In genomic region chr15:74213858-74214284, GRCh38 we compare ENCODE assay signal across 25 cellular contexts. TPM values are rescaled to one million over a fixed set of nuclear protein-coding genes. Genes with fewer than 3 reads are reported as not detected.
DNase-seq lines count a peak whose midpoint lies in the region; ATAC-seq, FAIRE-seq and TF ChIP-seq lines count a peak whose summit lies in the region.
"Had no signal": no experiment of that assay in that cellular context is flagged by ENCODE, and none has a peak within 500 bp of the region (broad histone marks: within the 10 kb centered on the region; RNA-seq: fewer than 3 reads in every experiment).

No MANE protein-coding gene starts in this region.

- no peak for FAIRE-seq in astrocyte (lab: Jason Lieb, UNC)
- FAIRE-seq: A204.1, H54 had no signal

- H3K4me1 ChIP-seq in cardiac muscle cell (ENCODE audit: low read depth) (peaks cover 47% of the 10 kb centered on the region), astrocyte (ENCODE audit: insufficient read depth, low read length) (peaks cover 40% of the 10 kb centered on the region), Karpas-422 (ENCODE audit: low read length) (peaks cover 3% of the 10 kb centered on the region; the same call in 1 of the 2 replicates)
- H3K4me1 ChIP-seq: lower lobe of right lung had no signal

- no peaks in the 10 kb centered on the region for H4K20me1 ChIP-seq in astrocyte (ENCODE audit: insufficient read depth, low read length)
- H4K20me1 ChIP-seq in Karpas-422 (ENCODE audit: insufficient read depth, low read depth, low read length): no peaks in the 10 kb centered on the region

- H3K4me2 ChIP-seq in astrocyte (ENCODE audit: low read length): no peak overlapping the region
- no peak overlapping the region for H3K4me2 ChIP-seq in Karpas-422 (ENCODE audit: low read depth, low read length, poor library complexity, severe bottlenecking)

- ATAC-seq in SK-N-SH treated with all-trans-retinoic acid at 6 μM for 48 hours: no peak
- ATAC-seq: heart left ventricle; lower lobe of right lung; stimulated activated naive B cell treated with anti-CD40 and anti-IgM and Interleukin-4, amounts not matched to agents 10 μg/mL and 1 μg/mL and 100 μg/mL, for 72 hours; T-helper 17 cell had no signal

- H3K36me3 ChIP-seq in cardiac muscle cell: no peaks in the 10 kb centered on the region
- no peaks in the 10 kb centered on the region for H3K36me3 ChIP-seq in astrocyte (ENCODE audit: insufficient read depth, low read length)
- H3K36me3 ChIP-seq in Karpas-422 (ENCODE audit: insufficient read depth, low read length): no peaks in the 10 kb centered on the region
- H3K36me3 ChIP-seq: heart left ventricle, lower lobe of right lung, thoracic aorta had no signal

- no peak overlapping the region for H3K9ac ChIP-seq in astrocyte (ENCODE audit: low read length)
- no peak overlapping the region for H3K9ac ChIP-seq in Karpas-422 (ENCODE audit: low read length)

- intact Hi-C loops in cardiac septum (cut with DNase I): no loop called here

- H3K79me2 ChIP-seq in astrocyte (ENCODE audit: insufficient read depth, low read length) (no peaks in the 10 kb centered on the region), Karpas-422 (ENCODE audit: low read length) (no peaks in the 10 kb centered on the region)

- no peaks in the 10 kb centered on the region for H3K36me3 Mint-ChIP-seq in astrocyte (ENCODE audit: low read depth, unreplicated experiment)
- H3K36me3 Mint-ChIP-seq: IgD-negative memory B cell had no signal

- peak overlapping the region; percentile 21 for H2AFZ ChIP-seq in astrocyte (ENCODE audit: low read depth, low read length)
- no peak overlapping the region for H2AFZ ChIP-seq in Karpas-422 (ENCODE audit: low read length)

- no peaks in the 10 kb centered on the region for H3K9me3 Mint-ChIP-seq in astrocyte (ENCODE audit: unreplicated experiment)
- H3K9me3 Mint-ChIP-seq: activated CD4-positive, alpha-beta T cell treated with anti-CD3 and anti-CD28 coated beads, Interleukin-2, amount 10 ng/mL, durations not matched to agents 7 days and 5 days; activated T-helper 1 cell treated with anti-CD3 and anti-CD28 coated beads, Interleukin-12 subunit alpha, Interleukin-12 subunit beta, Interleukin-2, Interleukin-4 antibody, amounts not matched to agents 30 ng/mL and 10 ng/mL and 1 ng/mL, durations not matched to agents 14 hours and 24 hours and 36 hours; stimulated activated naive B cell treated with anti-CD40 and anti-IgM and Interleukin-4, amounts not matched to agents 10 μg/mL and 1 μg/mL and 100 μg/mL, for 72 hours had no signal

- peaks cover 40% of the 10 kb centered on the region for H3K4me1 Mint-ChIP-seq in astrocyte (ENCODE audit: low read depth, unreplicated experiment)
- H3K4me1 Mint-ChIP-seq: IgD-negative memory B cell; stimulated activated naive B cell treated with anti-CD40 and anti-IgM and Interleukin-4, amounts not matched to agents 10 μg/mL and 1 μg/mL and 100 μg/mL, for 72 hours; T-helper 17 cell had no signal

- peaks cover 22% of the 10 kb centered on the region for H3K27me3 Mint-ChIP-seq in astrocyte (ENCODE audit: low read depth, unreplicated experiment)

- no peak overlapping the region for H3K27ac Mint-ChIP-seq in astrocyte (ENCODE audit: unreplicated experiment)
- H3K27ac Mint-ChIP-seq: activated CD4-positive, alpha-beta T cell treated with anti-CD3 and anti-CD28 coated beads, Interleukin-2, amount 10 ng/mL, durations not matched to agents 7 days and 5 days; activated T-helper 1 cell treated with anti-CD3 and anti-CD28 coated beads, Interleukin-12 subunit alpha, Interleukin-12 subunit beta, Interleukin-2, Interleukin-4 antibody, amounts not matched to agents 30 ng/mL and 10 ng/mL and 1 ng/mL, durations not matched to agents 14 hours and 24 hours and 36 hours; IgD-negative memory B cell; stimulated activated naive B cell treated with anti-CD40 and anti-IgM and Interleukin-4, amounts not matched to agents 10 μg/mL and 1 μg/mL and 100 μg/mL, for 72 hours; T-helper 17 cell had no signal

- no peak for DNase-seq in cardiac muscle cell (ENCODE audit: low read depth in 1 of 2, low spot score in 1 of 2)
- no peak for DNase-seq in cardiac septum (ENCODE audit: low spot score)
- no peak for DNase-seq in astrocyte (ENCODE audit: low read depth)
- peak; percentile 68 for DNase-seq in left kidney (ENCODE audit: low read depth, low spot score)
- no peak for DNase-seq in Karpas-422
- no peak for DNase-seq in NK-92 treated with Interleukin-12 subunit alpha and Interleukin-12 subunit beta, amount 100 ng/mL, for 24 hours (lab: John Stamatoyannopoulos, UW)
- no peak for DNase-seq in COR-L47 (lab: John Stamatoyannopoulos, UW)
- DNase-seq: activated CD4-positive, alpha-beta T cell treated with anti-CD3 and anti-CD28 coated beads, Interleukin-2, amount 10 ng/mL, durations not matched to agents 7 days and 5 days; activated naive CD4-positive, alpha-beta T cell treated with anti-CD3 and anti-CD28 coated beads, Interleukin-2, amount 50 U/mL, for 16 hours; central memory CD4-positive, alpha-beta T cell; dermis blood vessel endothelial cell; lower lobe of right lung; NCI-H187 treated with DMSO at 0.1 percent for 48 hours; occipital lobe; stimulated activated naive B cell treated with anti-CD40 and anti-IgM and Interleukin-4, amounts not matched to agents 10 μg/mL and 1 μg/mL and 100 μg/mL, for 72 hours; T-helper 17 cell had no signal

- H3K9me3 ChIP-seq in cardiac muscle cell (ENCODE audit: low read depth): no peaks in the 10 kb centered on the region
- H3K9me3 ChIP-seq in astrocyte (ENCODE audit: insufficient read depth, low read depth, low read length): no peaks in the 10 kb centered on the region
- H3K9me3 ChIP-seq in Karpas-422 (ENCODE audit: low read length): no peaks in the 10 kb centered on the region
- H3K9me3 ChIP-seq: heart left ventricle, lower lobe of right lung, thoracic aorta had no signal

- no peak overlapping the region for H3K4me3 Mint-ChIP-seq in astrocyte (ENCODE audit: unreplicated experiment)
- H3K4me3 Mint-ChIP-seq: activated CD4-positive, alpha-beta T cell treated with anti-CD3 and anti-CD28 coated beads, Interleukin-2, amount 10 ng/mL, durations not matched to agents 7 days and 5 days; activated T-helper 1 cell treated with anti-CD3 and anti-CD28 coated beads, Interleukin-12 subunit alpha, Interleukin-12 subunit beta, Interleukin-2, Interleukin-4 antibody, amounts not matched to agents 30 ng/mL and 10 ng/mL and 1 ng/mL, durations not matched to agents 14 hours and 24 hours and 36 hours; IgD-negative memory B cell; stimulated activated naive B cell treated with anti-CD40 and anti-IgM and Interleukin-4, amounts not matched to agents 10 μg/mL and 1 μg/mL and 100 μg/mL, for 72 hours; T-helper 17 cell had no signal

- H3K4me3 ChIP-seq in cardiac muscle cell (no peak overlapping the region), astrocyte (ENCODE audit: insufficient read depth, low read depth, low read length) (no peak overlapping the region), Karpas-422 (ENCODE audit: low read length) (no peak overlapping the region)
- H3K4me3 ChIP-seq: heart left ventricle, lower lobe of right lung, smooth muscle cell, thoracic aorta had no signal

- H3K27ac ChIP-seq in cardiac muscle cell (peak overlapping the region; percentile 42), astrocyte (ENCODE audit: low read depth, low read length) (no peak overlapping the region), Karpas-422 (ENCODE audit: low read length) (no peak overlapping the region)
- H3K27ac ChIP-seq: lower lobe of right lung, thoracic aorta had no signal

- no peaks in the 10 kb centered on the region for H3K9me2 ChIP-seq in Karpas-422 (replicated peaks; ENCODE audit: insufficient read depth, low read length)

- TF ChIP-seq CTCF in cardiac muscle cell (IDR thresholded peaks at IDR 0.05; ENCODE audit: low read depth, low read length) (no peak), astrocyte (IDR thresholded peaks at IDR 0.05; ENCODE audit: insufficient read depth, low read depth, low read length) (no peak)

- H3K27me3 ChIP-seq in cardiac muscle cell (no peaks in the 10 kb centered on the region), astrocyte (ENCODE audit: insufficient read depth, low read length) (no peaks in the 10 kb centered on the region), Karpas-422 (ENCODE audit: low read length) (no peaks in the 10 kb centered on the region)

TF ChIP-seq in SK-N-SH treated with all-trans-retinoic acid at 6 μM for 48 hours, 23 proteins besides CTCF, POLR2A, EP300 and RAD21 (continues in another document):
- TF ChIP-seq TSHZ2 (CRISPR knock-in tag; IDR thresholded peaks at IDR 0.05): no peak

RNA-seq across cellular contexts. Expression of gene STRA6, which starts 11.3 kb away (rescaled TPM):
- total RNA-seq in cardiac muscle cell (32.5 and 49.6 TPM in 2 replicates), cardiac septum (0.13 TPM), astrocyte (7.2 and 13.7 TPM in 2 replicates)
- polyA plus RNA-seq in cardiac muscle cell: 38.6 and 55.5 TPM in 2 replicates
- 0.18 TPM in 1 of 2 replicates, not detected in the other for total RNA-seq in Karpas-422 (2014; rRNA removed; shearing (Covaris generic); ENCODE audit: low replicate concordance)
- total RNA-seq: activated CD4-positive, alpha-beta T cell treated with anti-CD3 and anti-CD28 coated beads, Interleukin-2, amount 10 ng/mL, durations not matched to agents 7 days and 5 days; lower lobe of right lung; T-helper 17 cell had no signal
- polyA plus RNA-seq: IgD-negative memory B cell had no signal

RNA-seq across cellular contexts. Expression of gene CCDC33, which starts 22.3 kb away (rescaled TPM):
- 2.3 and 9.5 TPM in 2 replicates for total RNA-seq in cardiac muscle cell
- 3.1 and 6.2 TPM in 2 replicates for polyA plus RNA-seq in cardiac muscle cell
- not detected for total RNA-seq in cardiac septum
- total RNA-seq in astrocyte: 0.41 and 0.96 TPM in 2 replicates
- total RNA-seq in Karpas-422 (2014; rRNA removed; shearing (Covaris generic); ENCODE audit: low replicate concordance): not detected in 2 replicates
- total RNA-seq: activated CD4-positive, alpha-beta T cell treated with anti-CD3 and anti-CD28 coated beads, Interleukin-2, amount 10 ng/mL, durations not matched to agents 7 days and 5 days; activated T-helper 1 cell treated with anti-CD3 and anti-CD28 coated beads, Interleukin-12 subunit alpha, Interleukin-12 subunit beta, Interleukin-2, Interleukin-4 antibody, amounts not matched to agents 30 ng/mL and 10 ng/mL and 1 ng/mL, durations not matched to agents 14 hours and 24 hours and 36 hours; dermis blood vessel endothelial cell; heart left ventricle; NCI-H460; occipital lobe; T-helper 17 cell; thoracic aorta had no signal
- polyA plus RNA-seq: IgD-negative memory B cell had no signal

RNA-seq across cellular contexts. Expression of gene ISLR, which starts 40.4 kb away (rescaled TPM):
- total RNA-seq in cardiac muscle cell (1.6 and 4.1 TPM in 2 replicates), cardiac septum (16.2 TPM), astrocyte (1.6 and 3.6 TPM in 2 replicates)
- 0.25 and 0.44 TPM in 2 replicates for polyA plus RNA-seq in cardiac muscle cell
- not detected in 2 replicates for total RNA-seq in Karpas-422 (2014; rRNA removed; shearing (Covaris generic); ENCODE audit: low replicate concordance)
- total RNA-seq: activated CD4-positive, alpha-beta T cell treated with anti-CD3 and anti-CD28 coated beads, Interleukin-2, amount 10 ng/mL, durations not matched to agents 7 days and 5 days; activated T-helper 1 cell treated with anti-CD3 and anti-CD28 coated beads, Interleukin-12 subunit alpha, Interleukin-12 subunit beta, Interleukin-2, Interleukin-4 antibody, amounts not matched to agents 30 ng/mL and 10 ng/mL and 1 ng/mL, durations not matched to agents 14 hours and 24 hours and 36 hours; NCI-H460; T-helper 17 cell had no signal
- polyA plus RNA-seq: IgD-negative memory B cell had no signal
